Comparison of ENCODE assay signal across 7 cellular contexts in the genomic region with DNA sequence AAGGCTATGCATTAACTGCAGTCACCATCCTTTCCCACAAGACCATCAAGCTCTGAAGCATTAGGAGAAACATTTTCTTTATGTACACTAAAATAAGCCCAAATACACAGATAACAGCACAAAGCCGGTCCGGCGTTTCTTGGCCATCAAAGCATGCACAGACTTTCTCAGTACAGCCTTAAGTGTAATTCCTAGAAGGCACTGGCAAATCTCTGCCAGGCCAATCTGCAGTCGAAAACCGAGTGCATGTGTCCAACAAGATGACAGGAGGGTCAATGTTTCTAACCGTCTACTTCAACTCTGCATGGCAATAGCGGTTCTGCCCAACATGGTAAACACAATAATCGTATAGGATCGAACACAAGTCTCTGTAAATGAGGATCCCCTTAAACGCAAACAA. TPM values are rescaled to one million over a fixed set of nuclear protein-coding genes. Genes with fewer than 3 reads are reported as not detected.
A peak's percentile ranks its signal among the peaks of the same experiment; 100 is the strongest.
DNase-seq lines count a peak whose midpoint lies in the region; ATAC-seq and TF ChIP-seq lines count a peak whose summit lies in the region.

No MANE protein-coding gene starts in this region.

- TF ChIP-seq CTCF in GM12875 (IDR thresholded peaks at IDR 0.05; ENCODE audit: borderline replicate concordance, insufficient read depth, low read depth, low read length) = no peak
- TF ChIP-seq CTCF in RWPE2 (IDR thresholded peaks at IDR 0.05; ENCODE audit: poor library complexity, severe bottlenecking) = no peak
- TF ChIP-seq CTCF in epithelial cell of proximal tubule (conservative IDR thresholded peaks at IDR 0.05; ENCODE audit: low read depth, low read length) = no peak

- no peak overlapping the region for H2BK12ac ChIP-seq in neuronal stem cell (ENCODE audit: low read length)

- H3K4ac ChIP-seq in neuronal stem cell (ENCODE audit: low read length) = no peak overlapping the region

- H2BK120ac ChIP-seq in neuronal stem cell (ENCODE audit: low read depth, low read length) = no peak overlapping the region

- no peak overlapping the region for H2BK5ac ChIP-seq in neuronal stem cell (ENCODE audit: low read length)

- peaks cover 12% of the 10 kb centered on the region for H3K4me1 ChIP-seq in RWPE2 (ENCODE audit: insufficient read depth, poor library complexity, severe bottlenecking)
- peaks cover 2 to 4% of the 10 kb centered on the region in 2 donors for H3K4me1 ChIP-seq in neuronal stem cell (ENCODE audit: control insufficient read depth in 2 of 2, insufficient read depth in 1 of 2, low read depth in 1 of 2, low read length in 2 of 2)

- no peak overlapping the region for H3K9ac ChIP-seq in neuronal stem cell (ENCODE audit: low read depth, low read length, poor library complexity)

- no CpG with 5 or more reads among the region's 10 CpGs for WGBS in neuronal stem cell (ENCODE audit: extremely low coverage in 2 of 2, insufficient read length in 2 of 2, insufficient replicate concordance in 1 of 2), 2 donors

- in situ Hi-C loops in G401 (cut with HindIII; ENCODE audit: low sequenced_read_pairs) = no loop called here

- peak overlapping the region; percentile 99 for H2AFZ ChIP-seq in neuronal stem cell (ENCODE audit: low read length)

- no peak overlapping the region for H3K14ac ChIP-seq in neuronal stem cell (ENCODE audit: low read length)

- no peaks in the 10 kb centered on the region for H3K36me3 ChIP-seq in RWPE2 (ENCODE audit: low read depth)
- no peaks in the 10 kb centered on the region for H3K36me3 ChIP-seq in neuronal stem cell (replicated peaks in 1 of 2; ENCODE audit: control insufficient read depth in 2 of 2, insufficient read depth in 2 of 2, low read length in 2 of 2)

- H4K91ac ChIP-seq in neuronal stem cell (ENCODE audit: low read depth, low read length, poor library complexity) = no peak overlapping the region

- H3K79me1 ChIP-seq in neuronal stem cell (ENCODE audit: low read depth, low read length) = peaks cover 1% of the 10 kb centered on the region

- H3K27ac ChIP-seq in RWPE2 (ENCODE audit: poor library complexity, severe bottlenecking) (peak overlapping the region; percentile 53), neuronal stem cell (replicated peaks; ENCODE audit: low read length) (no peak overlapping the region)

- no peak overlapping the region for H4K8ac ChIP-seq in neuronal stem cell (ENCODE audit: low read depth, low read length)

- no peak overlapping the region for H3K18ac ChIP-seq in neuronal stem cell (ENCODE audit: low read length)

- H3K27me3 ChIP-seq in RWPE2 (ENCODE audit: insufficient read depth, poor library complexity, severe bottlenecking) (no peaks in the 10 kb centered on the region), neuronal stem cell (ENCODE audit: control insufficient read depth in 3 of 3, insufficient read depth in 3 of 3, low read depth in 1 of 3, low read length in 3 of 3) (peaks cover 0 to 14% (median 0%) of the 10 kb centered on the region in 3 experiments)

- no peak for DNase-seq in RWPE2 (ENCODE audit: low spot score)
- no peak for DNase-seq in epithelial cell of proximal tubule (ENCODE audit: low read depth)
- DNase-seq in neuronal stem cell (ENCODE audit: low spot score) = no peak
- no peak for DNase-seq in G401 (ENCODE audit: low spot score)
- no peak for DNase-seq in SIG-M5 treated with dmso at 0.1 percent for 504 hours (lab: John Stamatoyannopoulos, UW; ENCODE audit: unreplicated experiment)
- no peak for DNase-seq in NCI-H2081 treated with DMSO at 0.1 percent for 48 hours (lab: John Stamatoyannopoulos, UW)

- peak; percentile 2; the same call in 1 of the 3 replicates for ATAC-seq in RWPE2 (ENCODE audit: low read depth)

- H2AK5ac ChIP-seq in neuronal stem cell (ENCODE audit: low read depth, low read length) = no peak overlapping the region

- H3K9me3 ChIP-seq in RWPE2 (ENCODE audit: severe bottlenecking) (no peaks in the 10 kb centered on the region), neuronal stem cell (replicated peaks in 1 of 2; ENCODE audit: control insufficient read depth in 2 of 2, insufficient read depth in 1 of 2, low read depth in 1 of 2, low read length in 2 of 2) (no peaks in the 10 kb centered on the region)

- peak overlapping the region; percentile 83 for H3K4me2 ChIP-seq in neuronal stem cell (ENCODE audit: insufficient read depth, low read length, poor library complexity, severe bottlenecking)

- peak overlapping the region; percentile 92 for H3K4me3 ChIP-seq in GM12875 (ENCODE audit: low read depth, low read length)
- peak overlapping the region; percentile 61 for H3K4me3 ChIP-seq in RWPE2 (ENCODE audit: severe bottlenecking)
- peak overlapping the region; percentile 79 for H3K4me3 ChIP-seq in epithelial cell of proximal tubule (ENCODE audit: low read depth, low read length)
- H3K4me3 ChIP-seq in neuronal stem cell (ENCODE audit: low read length in 2 of 2) = peak overlapping the region; percentile 86 to 98

- no peak overlapping the region for H3K23ac ChIP-seq in neuronal stem cell (ENCODE audit: low read depth, low read length, poor library complexity)

- H2BK15ac ChIP-seq in neuronal stem cell (ENCODE audit: low read length) = no peak overlapping the region

RNA-seq across cellular contexts. Expression of a gene that starts 1.1 kb away (rescaled TPM):
- total RNA-seq in epithelial cell of proximal tubule = 1.9 and 3.0 TPM in 2 replicates
- polyA plus RNA-seq in neuronal stem cell (2013, experiment 1 of 2) = 19.0 TPM
- 19.0 TPM for polyA plus RNA-seq in neuronal stem cell (2013, experiment 2 of 2)
- total RNA-seq in G401 (2014; rRNA removed; shearing (Covaris generic)) = 0.64 and 2.1 TPM in 2 replicates
